13 cellular contexts compared by ENCODE assay signal in the genomic region with DNA sequence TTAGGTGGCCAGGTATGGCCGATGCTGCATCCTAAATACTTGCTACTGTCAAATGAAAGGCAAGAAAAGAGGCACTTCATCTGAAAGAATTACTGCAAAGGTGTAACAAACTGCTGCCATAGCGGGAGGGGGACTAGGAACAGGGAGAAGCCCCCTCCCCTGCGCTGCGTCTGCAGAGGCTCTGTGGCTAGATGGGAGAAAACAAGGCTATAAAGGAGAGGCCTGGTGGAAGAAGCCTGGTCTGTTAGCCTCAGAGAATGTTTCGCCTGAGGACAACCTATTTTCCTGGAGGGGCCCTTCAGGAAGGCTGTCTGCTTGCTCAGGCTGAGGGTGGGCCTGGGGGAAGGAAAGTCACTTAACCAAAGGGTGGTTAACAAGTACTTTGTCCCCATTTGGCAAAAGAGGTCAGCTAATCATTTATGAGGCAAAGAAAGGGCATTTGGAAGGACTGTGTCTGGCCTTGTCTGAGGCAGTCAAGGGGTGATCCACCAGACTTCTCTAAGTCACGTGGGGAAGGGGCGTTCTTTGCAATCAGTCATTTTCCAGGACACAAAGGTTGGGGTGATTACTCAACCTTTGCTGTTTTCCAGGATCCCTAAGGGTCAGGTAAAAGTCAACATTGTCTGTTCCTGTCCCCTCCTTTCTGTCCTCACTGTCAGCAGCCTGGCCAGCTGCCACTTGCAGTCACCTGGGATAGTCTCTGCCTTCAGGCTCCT.
DNase-seq lines count a peak whose midpoint lies in the region; ATAC-seq, FAIRE-seq and TF ChIP-seq lines count a peak whose summit lies in the region.
"Had no signal": no experiment of that assay in that cellular context is flagged by ENCODE, and none has a peak within 500 bp of the region (broad histone marks: within the 10 kb centered on the region; RNA-seq: fewer than 3 reads in every experiment).

No MANE protein-coding gene starts in this region.

- H3K9me3 ChIP-seq in astrocyte (ENCODE audit: insufficient read depth, low read depth, low read length): no peaks in the 10 kb centered on the region
- peaks cover 0 to 7% of the 10 kb centered on the region in 2 donors for H3K9me3 ChIP-seq in right atrium auricular region

- peaks cover 3% of the 10 kb centered on the region for H3K4me1 ChIP-seq in astrocyte (ENCODE audit: insufficient read depth, low read length)
- H3K4me1 ChIP-seq in right atrium auricular region: no peaks in the 10 kb centered on the region

- H3K4me2 ChIP-seq in astrocyte (ENCODE audit: low read length): no peak overlapping the region

- H3K27me3 ChIP-seq in astrocyte (ENCODE audit: insufficient read depth, low read length) (peaks cover 2% of the 10 kb centered on the region), right atrium auricular region (no peaks in the 10 kb centered on the region)

- intact Hi-C loops in natural killer cell (cut with micrococcal nuclease): no loop called here

- peaks cover 7% of the 10 kb centered on the region for H3K9me3 Mint-ChIP-seq in astrocyte (ENCODE audit: unreplicated experiment)
- H3K9me3 Mint-ChIP-seq in natural killer cell: peaks cover 9 to 15% of the 10 kb centered on the region in 2 donors

- no peak for TF ChIP-seq CTCF in astrocyte (IDR thresholded peaks at IDR 0.05; ENCODE audit: insufficient read depth, low read depth, low read length)
- no peak for TF ChIP-seq CTCF in right atrium auricular region (IDR thresholded peaks at IDR 0.05)
- TF ChIP-seq CTCF in natural killer cell (IDR thresholded peaks at IDR 0.05): no peak

- no peak for FAIRE-seq in astrocyte (lab: Jason Lieb, UNC)
- no peak for FAIRE-seq in urothelium cell line (lab: Jason Lieb, UNC)
- FAIRE-seq: colon had no signal

- H3K36me3 Mint-ChIP-seq in astrocyte (ENCODE audit: low read depth, unreplicated experiment) (no peaks in the 10 kb centered on the region), natural killer cell (peaks cover 9% of the 10 kb centered on the region)
- H3K36me3 Mint-ChIP-seq: activated naive CD8-positive, alpha-beta T cell treated with anti-CD3 and anti-CD28 coated beads, Interleukin-2, amount 10 ng/mL, durations not matched to agents 7 days and 5 days had no signal

- H3K4me1 Mint-ChIP-seq in astrocyte (ENCODE audit: low read depth, unreplicated experiment): peaks cover 15% of the 10 kb centered on the region
- H3K4me1 Mint-ChIP-seq in natural killer cell: peaks cover 0 to 18% of the 10 kb centered on the region in 2 donors

- H3K27ac ChIP-seq in astrocyte (ENCODE audit: low read depth, low read length) (no peak overlapping the region), right atrium auricular region (no peak overlapping the region)

- H4K20me1 ChIP-seq in astrocyte (ENCODE audit: insufficient read depth, low read length): no peaks in the 10 kb centered on the region

- ATAC-seq in GM18508 (IDR thresholded peaks at IDR 0.05; ENCODE audit: insufficient read depth, unreplicated experiment) (peak; percentile 20), GM21447 (IDR thresholded peaks at IDR 0.05; ENCODE audit: unreplicated experiment) (peak; percentile 35), HG03039 (IDR thresholded peaks at IDR 0.05; ENCODE audit: unreplicated experiment) (peak; percentile 9), natural killer cell (no peak)
- ATAC-seq: sciatic nerve had no signal

- no peak overlapping the region for H2AFZ ChIP-seq in astrocyte (ENCODE audit: low read depth, low read length)

- no peaks in the 10 kb centered on the region for H3K27me3 Mint-ChIP-seq in astrocyte (ENCODE audit: low read depth, unreplicated experiment)
- no peaks in the 10 kb centered on the region for H3K27me3 Mint-ChIP-seq in natural killer cell (ENCODE audit: low read depth in 2 of 2)

- H3K4me3 Mint-ChIP-seq in astrocyte (ENCODE audit: unreplicated experiment) (no peak overlapping the region), natural killer cell (no peak overlapping the region)
- H3K4me3 Mint-ChIP-seq: activated naive CD8-positive, alpha-beta T cell treated with anti-CD3 and anti-CD28 coated beads, Interleukin-2, amount 10 ng/mL, durations not matched to agents 7 days and 5 days; T-helper 2 cell treated with Interferon-gamma antibody and Interleukin-4, amounts not matched to agents 5 μg/mL and 100 μg/mL, for 36 hours had no signal

- no peak overlapping the region for H3K4me3 ChIP-seq in astrocyte (ENCODE audit: insufficient read depth, low read depth, low read length)
- no peak overlapping the region for H3K4me3 ChIP-seq in right atrium auricular region

- no peaks in the 10 kb centered on the region for H3K36me3 ChIP-seq in astrocyte (ENCODE audit: insufficient read depth, low read length)
- no peaks in the 10 kb centered on the region for H3K36me3 ChIP-seq in right atrium auricular region

- no peak overlapping the region for H3K9ac ChIP-seq in astrocyte (ENCODE audit: low read length)

- no peaks in the 10 kb centered on the region for H3K79me2 ChIP-seq in astrocyte (ENCODE audit: insufficient read depth, low read length)

- DNase-seq in astrocyte (ENCODE audit: low read depth) (no peak), right atrium auricular region (ENCODE audit: low spot score) (no peak), natural killer cell (no peak), urothelium cell line (ENCODE audit: low spot score) (no peak)
- no peak for DNase-seq in stimulated activated CD4-positive, alpha-beta T cell treated with anti-CD3 and anti-CD28 coated beads, Interleukin-15, amount 100 ng/mL, for 24 hours
- DNase-seq: activated naive CD8-positive, alpha-beta T cell treated with anti-CD3 and anti-CD28 coated beads, Interleukin-2, amount 10 ng/mL, durations not matched to agents 7 days and 5 days; NCI-H2171 treated with DMSO at 0.1 percent for 48 hours had no signal

- H3K27ac Mint-ChIP-seq in astrocyte (ENCODE audit: unreplicated experiment) (peak overlapping the region; percentile 14), natural killer cell (no peak overlapping the region)
- H3K27ac Mint-ChIP-seq: activated naive CD8-positive, alpha-beta T cell treated with anti-CD3 and anti-CD28 coated beads, Interleukin-2, amount 10 ng/mL, durations not matched to agents 7 days and 5 days; T-helper 2 cell treated with Interferon-gamma antibody and Interleukin-4, amounts not matched to agents 5 μg/mL and 100 μg/mL, for 36 hours had no signal

Comparison
In these comparisons a context has a peak if more than half of its experiments do, and no peak if none do; other contexts are left out.
1. ATAC-seq: peak in GM18508 (single experiment), GM21447 (single experiment) and HG03039 (single experiment); none in natural killer cell (0 of 3).